In the genomic region with DNA sequence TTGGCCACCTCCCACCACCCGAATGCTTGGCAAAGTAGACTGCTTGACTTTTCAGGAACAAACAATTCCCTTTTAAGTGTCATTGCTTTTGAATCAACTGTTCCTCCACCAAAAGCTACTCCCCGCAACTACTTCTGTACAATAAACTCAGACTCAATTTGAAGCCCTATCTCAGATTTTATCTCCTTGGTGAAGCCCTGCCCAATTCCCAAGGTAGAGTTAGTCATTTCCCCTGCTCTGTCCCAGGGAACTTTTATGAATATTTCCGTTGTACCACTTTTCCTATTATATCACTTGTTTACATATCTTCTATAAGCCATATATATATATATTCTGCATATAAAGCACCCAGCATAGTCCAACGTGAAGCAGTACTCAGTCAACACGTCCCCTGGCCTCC, we compare ENCODE assay signal across 14 cellular contexts.
"Had no signal": no experiment of that assay in that cellular context is flagged by ENCODE, and none has a peak within 500 bp of the region (broad histone marks: within the 10 kb centered on the region; RNA-seq: fewer than 3 reads in every experiment).

No MANE protein-coding gene starts in this region.

- ATAC-seq: body of pancreas, esophagus mucosa, left colon had no signal

- H3K27me3 ChIP-seq: body of pancreas, vagina had no signal

- H3K4me3 Mint-ChIP-seq: endodermal cell, nephron had no signal

- H3K4me1 Mint-ChIP-seq: endodermal cell had no signal

- H3K4me2 ChIP-seq: SK-N-SH had no signal

- H3K4me1 ChIP-seq: vagina had no signal

- DNase-seq: activated CD4-positive, alpha-beta T cell treated with anti-CD3 and anti-CD28 coated beads for 4 hours; activated gamma-delta T cell treated with Interleukin-2 at 50 U/mL for 16 hours; body of pancreas; endodermal cell; glutamatergic neuron; left colon; SK-N-SH; stimulated activated CD4-positive, alpha-beta T cell treated with anti-CD3 and anti-CD28 coated beads, Interleukin-15, amount 100 ng/mL, for 24 hours; stimulated activated CD4-positive, alpha-beta T cell treated with anti-CD3 and anti-CD28 coated beads, Interleukin-4, amount 100 ng/mL, for 24 hours; T-helper 1 cell had no signal

- H3K36me3 ChIP-seq: vagina had no signal

- H3K9me3 ChIP-seq: body of pancreas, SK-N-SH, vagina had no signal

- H3K27ac ChIP-seq: body of pancreas, vagina, VCaP had no signal

- H3K27ac Mint-ChIP-seq: endodermal cell, nephron had no signal

- H3K9ac ChIP-seq: SK-N-SH had no signal

- H3K4me3 ChIP-seq: body of pancreas, vagina had no signal
